Comparison of ENCODE assay signal across 2 cellular contexts in genomic region chr19:42154471-42155323, GRCh38.
TF ChIP-seq lines count a peak whose summit lies in the region.

No MANE protein-coding gene starts in this region.

TF ChIP-seq in IMR-90, 13 proteins besides CTCF, POLR2A, EP300 and RAD21 (continued from another document):
- TF ChIP-seq BHLHE40 (IDR thresholded peaks at IDR 0.05; ENCODE audit: low read depth, low read length), result no peak
- TF ChIP-seq FOS (IDR thresholded peaks at IDR 0.05; ENCODE audit: low read depth, low read length), result no peak
- TF ChIP-seq MAZ (IDR thresholded peaks at IDR 0.05; ENCODE audit: borderline replicate concordance, low read depth, low read length), result no peak
- no peak for TF ChIP-seq RCOR1 (IDR thresholded peaks at IDR 0.05; ENCODE audit: insufficient replicate concordance, low read length)
- no peak for TF ChIP-seq CHD1 (IDR thresholded peaks at IDR 0.05; ENCODE audit: low read depth, low read length)
- TF ChIP-seq ELK1 (IDR thresholded peaks at IDR 0.05; ENCODE audit: borderline replicate concordance, low read depth, low read length), result no peak
- TF ChIP-seq USF2 (IDR thresholded peaks at IDR 0.05; ENCODE audit: low read depth, low read length), result no peak
- no peak for TF ChIP-seq NFE2L2 (IDR thresholded peaks at IDR 0.05; ENCODE audit: low read depth, low read length)
- TF ChIP-seq MAFK (IDR thresholded peaks at IDR 0.05; ENCODE audit: low read depth, low read length), result no peak

TF ChIP-seq in SK-N-SH, 30 proteins besides CTCF, POLR2A, EP300 and RAD21 (continued from another document):
- TF ChIP-seq USF2 (IDR thresholded peaks at IDR 0.05; ENCODE audit: borderline replicate concordance, low read depth, low read length) (no peak), PBX3 (IDR thresholded peaks at IDR 0.05) (no peak), TAF1 (IDR thresholded peaks at IDR 0.05; ENCODE audit: borderline replicate concordance, low read depth, low read length) (no peak), FOSL2 (IDR thresholded peaks at IDR 0.05; ENCODE audit: borderline replicate concordance, low read depth) (no peak), NRF1 (IDR thresholded peaks at IDR 0.05; ENCODE audit: low read depth, low read length) (no peak), JUND (IDR thresholded peaks at IDR 0.05) (no peak), MEF2A (IDR thresholded peaks at IDR 0.05; ENCODE audit: borderline replicate concordance, low read depth) (no peak), MAX (IDR thresholded peaks at IDR 0.05; ENCODE audit: low read depth) (no peak), REST (IDR thresholded peaks at IDR 0.05; ENCODE audit: low read depth, low read length) (no peak), GATA2 (CRISPR knock-in tag; IDR thresholded peaks at IDR 0.05) (no peak), NFIC (IDR thresholded peaks at IDR 0.05; ENCODE audit: borderline replicate concordance) (no peak)
